11 cellular contexts compared by ENCODE assay signal in genomic region chr19:5131866-5132561, GRCh38.
A peak's percentile ranks its signal among the peaks of the same experiment; 100 is the strongest.
DNase-seq lines count a peak whose midpoint lies in the region; ATAC-seq, FAIRE-seq and TF ChIP-seq lines count a peak whose summit lies in the region.
"Had no signal": no experiment of that assay in that cellular context is flagged by ENCODE, and none has a peak within 500 bp of the region (broad histone marks: within the 10 kb centered on the region; RNA-seq: fewer than 3 reads in every experiment).

No MANE protein-coding gene starts in this region.

- no peak overlapping the region for H3K4me2 ChIP-seq in OCI-LY1 (ENCODE audit: low read length)

- H3K27ac ChIP-seq in OCI-LY1 (ENCODE audit: low read depth, low read length, poor library complexity, severe bottlenecking) (peak overlapping the region; percentile 64), thymus (ENCODE audit: low read depth) (peak overlapping the region; percentile 91)

- no peaks in the 10 kb centered on the region for H3K79me2 ChIP-seq in OCI-LY1 (ENCODE audit: insufficient read depth, low read length)

- no peak overlapping the region for H3K9ac ChIP-seq in OCI-LY1 (ENCODE audit: low read length)

- no peak for FAIRE-seq in H54 (lab: Jason Lieb, UNC)

- H3K9me3 ChIP-seq in OCI-LY1 (ENCODE audit: low read length), result no peaks in the 10 kb centered on the region
- H3K9me3 ChIP-seq in thymus (ENCODE audit: control insufficient read depth), result no peaks in the 10 kb centered on the region

- H3K4me1 ChIP-seq in OCI-LY1 (ENCODE audit: insufficient read depth, low read length, severe bottlenecking), result peaks cover 47% of the 10 kb centered on the region
- peaks cover 34% of the 10 kb centered on the region for H3K4me1 ChIP-seq in thymus (ENCODE audit: control insufficient read depth, insufficient read depth, low read length)

- H2AFZ ChIP-seq in OCI-LY1 (ENCODE audit: low read length), result no peak overlapping the region

- H3K36me3 ChIP-seq in OCI-LY1 (ENCODE audit: insufficient read depth, low read length) (peaks cover under 1% of the 10 kb centered on the region; the same call in 1 of the 2 replicates), thymus (ENCODE audit: control insufficient read depth, insufficient read depth) (peaks cover 52% of the 10 kb centered on the region)

- no peaks in the 10 kb centered on the region for H3K9me2 ChIP-seq in OCI-LY1 (ENCODE audit: low read depth, low read length)

- TF ChIP-seq CTCF in OCI-LY1 (IDR thresholded peaks at IDR 0.05; ENCODE audit: low read length), result no peak

- TF ChIP-seq POLR2A in H54 (IDR thresholded peaks at IDR 0.05; ENCODE audit: low read depth, low read length), result no peak

- 46% methylated on average over 24 of the region's 24 CpGs for WGBS in thymus

- no peaks in the 10 kb centered on the region for H3F3A ChIP-seq in OCI-LY1 (ENCODE audit: insufficient read depth, low read length)

- peak overlapping the region; percentile 2 for H3K4me3 ChIP-seq in OCI-LY1 (ENCODE audit: low read depth, low read length, poor library complexity, severe bottlenecking)
- H3K4me3 ChIP-seq in thymus (ENCODE audit: low read length), result peak overlapping the region; percentile 50

- ATAC-seq in esophagus mucosa, result peak; percentile 10

- H3K27me3 ChIP-seq in OCI-LY1 (ENCODE audit: insufficient read depth, low read length) (no peaks in the 10 kb centered on the region), thymus (ENCODE audit: control insufficient read depth, insufficient read depth) (no peaks in the 10 kb centered on the region)

- DNase-seq in activated gamma-delta T cell treated with Interleukin-2 at 50 U/mL for 16 hours (peak; percentile 36), activated gamma-delta T cell (lab: John Stamatoyannopoulos, UW) (no peak), NCI-H446 (lab: John Stamatoyannopoulos, UW) (no peak), H54 (ENCODE audit: insufficient read length, low spot score) (no peak)
- no peak for DNase-seq in stimulated activated CD4-positive, alpha-beta T cell treated with anti-CD3 and anti-CD28 coated beads, Interleukin-4, amount 100 ng/mL, for 4 hours
- DNase-seq: erythroblast; RPMI8226; stimulated activated CD4-positive, alpha-beta T cell treated with anti-CD3 and anti-CD28 coated beads, Interleukin-4, amount 100 ng/mL, for 24 hours had no signal

- no peaks in the 10 kb centered on the region for H4K20me1 ChIP-seq in OCI-LY1 (ENCODE audit: insufficient read depth, low read length)
